In genomic region chr2:135984199-135985017, GRCh38 we compare ENCODE assay signal across 8 cellular contexts. TPM values are rescaled to one million over a fixed set of nuclear protein-coding genes. Genes with fewer than 3 reads are reported as not detected.
DNase-seq lines count a peak whose midpoint lies in the region; ATAC-seq, FAIRE-seq and TF ChIP-seq lines count a peak whose summit lies in the region.

No MANE protein-coding gene starts in this region.

- POLR2A ChIA-PET in A549 (lab: Yijun Ruan, JAX) = no interaction called here
- POLR2A ChIA-PET in activated CD8-positive, alpha-beta T cell treated with anti-CD3 and anti-CD28 coated beads for 36 hours (lab: Charles Lee) = interaction anchor here (1.0 to 3.4 kb wide), 13 partner anchors 24 to 391 kb away, joined by 3 to 18 read pairs (median 4); no protein-coding TSS in a partner anchor

- H3K4me1 Mint-ChIP-seq in activated CD8-positive, alpha-beta T cell treated with anti-CD3 and anti-CD28 coated beads for 36 hours (ENCODE audit: low read depth) = peaks cover 49% of the 10 kb centered on the region

- no peak for DNase-seq in A549 (ENCODE audit: low read depth in 1 of 2, low spot score in 1 of 2)
- no peak for DNase-seq in activated CD8-positive, alpha-beta T cell treated with anti-CD3 and anti-CD28 coated beads for 36 hours
- DNase-seq in iris pigment epithelial cell (ENCODE audit: low read depth) = peak; percentile 18
- no peak for DNase-seq in testis
- DNase-seq in DMS114 treated with DMSO at 0.1 percent for 48 hours (lab: John Stamatoyannopoulos, UW; ENCODE audit: unreplicated experiment) = no peak
- no peak for DNase-seq in GOT3 (lab: John Stamatoyannopoulos, UW)

- no peaks in the 10 kb centered on the region for H3K27me3 Mint-ChIP-seq in activated CD8-positive, alpha-beta T cell treated with anti-CD3 and anti-CD28 coated beads for 36 hours

- peak overlapping the region; percentile 90 for H3K4me3 Mint-ChIP-seq in activated CD8-positive, alpha-beta T cell treated with anti-CD3 and anti-CD28 coated beads for 36 hours

- FAIRE-seq in A549 (lab: Jason Lieb, UNC) = no peak

- no peaks in the 10 kb centered on the region for H3K36me3 ChIP-seq in testis (ENCODE audit: low read depth, missing control alignments)

- TF ChIP-seq RAD21 in A549 (conservative IDR thresholded peaks at IDR 0.05 in 1 of 2, IDR thresholded peaks at IDR 0.05 in 1 of 2) = no peak

- peaks cover 54% of the 10 kb centered on the region for H3K36me3 Mint-ChIP-seq in activated CD8-positive, alpha-beta T cell treated with anti-CD3 and anti-CD28 coated beads for 36 hours (ENCODE audit: low read depth)

- no peak for TF ChIP-seq POLR2A in A549 (IDR thresholded peaks at IDR 0.05; ENCODE audit: low read length)
- no peak for TF ChIP-seq POLR2A in testis (IDR thresholded peaks at IDR 0.05)

- H3K4me3 ChIP-seq in A549 = peak overlapping the region; percentile 91
- peak overlapping the region; percentile 83 to 96 for H3K4me3 ChIP-seq in testis

- H3K4me2 ChIP-seq in A549 = peak overlapping the region; percentile 89

- H3K9me3 ChIP-seq in A549 (no peaks in the 10 kb centered on the region), testis (no peaks in the 10 kb centered on the region)

- CTCF ChIA-PET in A549 (lab: Yijun Ruan, JAX) = no interaction called here
- CTCF ChIA-PET in activated CD8-positive, alpha-beta T cell treated with anti-CD3 and anti-CD28 coated beads for 36 hours (lab: Charles Lee) = interaction anchor here (1.0 to 2.3 kb wide), 7 partner anchors 12 to 398 kb away, joined by 3 to 14 read pairs (median 4); no protein-coding TSS in a partner anchor

- TF ChIP-seq CTCF in A549 (IDR thresholded peaks at IDR 0.05) (no peak), testis (IDR thresholded peaks at IDR 0.05) (no peak)
- no peak for TF ChIP-seq CTCF in activated CD8-positive, alpha-beta T cell treated with anti-CD3 and anti-CD28 coated beads for 36 hours (IDR thresholded peaks at IDR 0.05)

- H3K27ac ChIP-seq in A549 = peak overlapping the region; percentile 98
- H3K27ac ChIP-seq in testis = peak overlapping the region; percentile 87 to 88

- intact Hi-C loops in activated CD8-positive, alpha-beta T cell treated with anti-CD3 and anti-CD28 coated beads for 36 hours (cut with micrococcal nuclease) = loop anchor here (1.0 to 10.0 kb wide), 6 partner anchors 37 to 393 kb away; no protein-coding TSS in a partner anchor
- intact Hi-C loops in testis (cut with DNase I; ENCODE audit: low total_unique reads) = no loop called here

- TF ChIP-seq EP300 in A549 (IDR thresholded peaks at IDR 0.05) = no peak

- peak overlapping the region; percentile 97 for H3K27ac Mint-ChIP-seq in activated CD8-positive, alpha-beta T cell treated with anti-CD3 and anti-CD28 coated beads for 36 hours

- ATAC-seq in A549 (peak in 1 of 2 experiments; percentile 1; a peak in 2 of 6 replicates), GM18907 (IDR thresholded peaks at IDR 0.05; ENCODE audit: unreplicated experiment) (peak; percentile 50), HG03159 (IDR thresholded peaks at IDR 0.05; ENCODE audit: unreplicated experiment) (peak; percentile 33)
- no peak for ATAC-seq in activated CD8-positive, alpha-beta T cell treated with anti-CD3 and anti-CD28 coated beads for 36 hours

- no peaks in the 10 kb centered on the region for H3K27me3 ChIP-seq in testis

- 5% methylated on average over 6 of the region's 6 CpGs for WGBS in A549 (ENCODE audit: missing lambda C conversion rate)
- WGBS in testis, 2 donors = 8 to 12% methylated on average over 6 of the region's 6 CpGs

- peaks cover 14% of the 10 kb centered on the region for H3K4me1 ChIP-seq in A549
- H3K4me1 ChIP-seq in testis = peaks cover 3% of the 10 kb centered on the region

- H3K9me3 Mint-ChIP-seq in activated CD8-positive, alpha-beta T cell treated with anti-CD3 and anti-CD28 coated beads for 36 hours = no peaks in the 10 kb centered on the region

TF ChIP-seq in A549, 52 proteins besides CTCF, POLR2A, EP300 and RAD21:
- 0 out of 2 replicates have a peak, but pooled peaks have one; percentile 53 for TF ChIP-seq HOXA7 (CRISPR knock-in tag; IDR thresholded peaks at IDR 0.05)
- peak; percentile 49 for TF ChIP-seq USF2 (IDR thresholded peaks at IDR 0.05)
- no peak for TF ChIP-seq HEYL (CRISPR knock-in tag; IDR thresholded peaks at IDR 0.05)
- 0 out of 2 replicates have a peak, but pooled peaks have one; percentile 59 for TF ChIP-seq FOSB (CRISPR knock-in tag; IDR thresholded peaks at IDR 0.05)
TF ChIP-seq in A549: peak in this region for 3.

RNA-seq across cellular contexts. Expression of gene DARS1, which starts 1.0 kb away (rescaled TPM):
- polyA plus RNA-seq in A549 (2011; rRNA removed) (91.4 and 130 TPM in 2 replicates), A549 (2017; fragmentation: RNase III; extraction: RNeasy Plus Mini Kit Qiagen cat#74134 plus additional on column Dnase treatment) (83.8 to 97.9 TPM (median 91.7 TPM) in 3 replicates), testis (ENCODE audit: insufficient read depth, low read depth, low replicate concordance) (32.3 TPM)
- 33.9 and 42.8 TPM in 2 replicates for polyA plus RNA-seq in A549 (2012; cell fraction: cytosol; rRNA removed)
- 17.0 and 21.6 TPM in 2 replicates for polyA plus RNA-seq in A549 (2012; cell fraction: nucleus; rRNA removed)
- 58.2 and 63.9 TPM in 2 replicates for polyA minus RNA-seq in A549 (2011; rRNA and poly(A)+ RNA removed)
- 100 to 1,000 TPM; 210 to 211 TPM for total RNA-seq in activated CD8-positive, alpha-beta T cell treated with anti-CD3 and anti-CD28 coated beads for 36 hours
- total RNA-seq in testis = 10 to 100 TPM; 39.5 to 45.7 TPM

Comparison
In these comparisons a context has a peak if more than half of its experiments do, and no peak if none do; other contexts are left out.
1. RNA of gene DARS1, which starts 1.0 kb away (total RNA-seq): 210 to 211 TPM in activated CD8-positive, alpha-beta T cell treated with anti-CD3 and anti-CD28 coated beads for 36 hours; 39.5 to 45.7 TPM in testis; every median in the first group is over 4 times any median in the second.